1 cellular context compared by ENCODE assay signal in the genomic region with DNA sequence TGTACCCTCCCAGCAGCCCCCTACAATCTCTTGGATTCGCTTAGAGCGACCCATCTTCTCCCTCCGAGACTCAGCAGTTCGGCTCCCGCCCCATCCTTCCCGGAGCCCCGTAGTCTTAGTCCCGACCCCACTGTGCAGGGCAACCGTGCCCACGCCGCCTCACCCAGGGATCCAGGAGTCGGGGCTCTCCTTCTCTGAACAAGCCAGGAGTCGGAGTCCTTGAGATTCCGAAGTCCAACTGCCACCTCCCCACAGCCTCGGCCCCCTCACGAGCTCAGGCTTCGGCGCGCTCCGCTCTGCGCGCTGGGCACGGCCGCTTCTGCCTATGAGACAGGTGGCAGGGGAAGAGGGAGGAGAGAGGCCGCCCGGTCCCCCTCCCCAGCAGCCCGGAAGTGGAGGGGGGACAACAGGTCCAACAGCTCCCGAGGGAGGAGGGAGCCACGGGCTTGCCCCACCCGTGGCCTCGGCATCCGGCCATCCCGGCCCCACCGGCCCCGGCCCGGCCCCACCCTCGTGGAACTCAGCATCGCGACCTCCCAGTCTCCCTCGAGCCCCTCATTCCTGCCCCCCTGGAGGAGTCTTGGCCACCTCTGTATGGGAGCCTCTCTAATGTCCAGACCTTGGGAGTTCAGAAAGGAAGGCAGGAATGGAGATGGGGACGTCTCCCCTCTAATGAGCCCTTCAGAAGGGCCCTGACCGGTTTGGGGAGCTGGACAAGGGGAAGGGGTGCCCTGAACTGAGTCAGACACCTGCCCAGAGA.
TF ChIP-seq lines count a peak whose summit lies in the region.

A gene (minus strand): TSS at position 321 of the 760 bp plus-strand sequence. CDS start 628 bp downstream, outside the sequence.

TF ChIP-seq in GM23338, 12 proteins besides CTCF, POLR2A, EP300 and RAD21:
- TF ChIP-seq POLR2AphosphoS5 (IDR thresholded peaks at IDR 0.05; ENCODE audit: low read depth) (0 out of 2 replicates have a peak, but pooled peaks have one; percentile 44), JUNB (IDR thresholded peaks at IDR 0.05; ENCODE audit: unreplicated experiment) (no peak), STAT1 (IDR thresholded peaks at IDR 0.05; ENCODE audit: unreplicated experiment) (no peak), ZNF331 (CRISPR knock-in tag; IDR thresholded peaks at IDR 0.05; ENCODE audit: low read depth) (no peak)
